Comparison of ENCODE assay signal across 23 cellular contexts in genomic region chr14:51305761-51306160, GRCh38.
A peak's percentile ranks its signal among the peaks of the same experiment; 100 is the strongest.
DNase-seq lines count a peak whose midpoint lies in the region; ATAC-seq, FAIRE-seq and TF ChIP-seq lines count a peak whose summit lies in the region.
"Had no signal": no experiment of that assay in that cellular context is flagged by ENCODE, and none has a peak within 500 bp of the region (broad histone marks: within the 10 kb centered on the region; RNA-seq: fewer than 3 reads in every experiment).

No MANE protein-coding gene starts in this region.

- H3K4me3 Mint-ChIP-seq in astrocyte (ENCODE audit: unreplicated experiment): no peak overlapping the region
- H3K4me3 Mint-ChIP-seq: CD4-positive, alpha-beta memory T cell; GM23338 had no signal

- no peak for TF ChIP-seq POLR2A in HepG2 (IDR thresholded peaks at IDR 0.05; ENCODE audit: insufficient read depth in 1 of 2, low read depth in 2 of 2, low read length in 2 of 2)

- peak overlapping the region; percentile 97 for H3K27ac Mint-ChIP-seq in astrocyte (ENCODE audit: unreplicated experiment)
- H3K27ac Mint-ChIP-seq: CD4-positive, alpha-beta memory T cell; GM23338 had no signal

- POLR2A ChIA-PET in HepG2 (lab: Yijun Ruan, JAX): no interaction called here

- H3K9me3 ChIP-seq in astrocyte (ENCODE audit: insufficient read depth, low read depth, low read length) (no peaks in the 10 kb centered on the region), mesodermal cell (ENCODE audit: control insufficient read depth, low read length) (no peaks in the 10 kb centered on the region), HepG2 (ENCODE audit: low read length) (no peaks in the 10 kb centered on the region)
- H3K9me3 ChIP-seq: BLaER1, SJSA1 had no signal

- no peak for TF ChIP-seq RAD21 in HepG2 (CRISPR knock-in tag; IDR thresholded peaks at IDR 0.05)

- no peaks in the 10 kb centered on the region for H3K79me2 ChIP-seq in astrocyte (ENCODE audit: insufficient read depth, low read length)
- H3K79me2 ChIP-seq in HepG2 (ENCODE audit: insufficient read depth, low read length): no peaks in the 10 kb centered on the region

- in situ Hi-C loops in HepG2 (cut with HindIII; ENCODE audit: extremely low pct_ligation_motif_present, low pct_unique_long_range_greater_than_20kb): no loop called here

- peaks cover 74% of the 10 kb centered on the region for H3K4me1 Mint-ChIP-seq in astrocyte (ENCODE audit: low read depth, unreplicated experiment)
- H3K4me1 Mint-ChIP-seq: CD4-positive, alpha-beta memory T cell had no signal

- H3K27ac ChIP-seq in astrocyte (ENCODE audit: low read depth, low read length): peak overlapping the region; percentile 92
- peak overlapping the region; percentile 63 for H3K27ac ChIP-seq in mesodermal cell (ENCODE audit: low read depth, low read length, severe bottlenecking)
- peak overlapping the region in 12 of 21 experiments; percentile 8 to 78 (median 57) for H3K27ac ChIP-seq in skin epidermis
- no peak overlapping the region for H3K27ac ChIP-seq in HepG2 (ENCODE audit: extremely low read length, insufficient read depth, low read length)
- H3K27ac ChIP-seq: BLaER1, PC-9 had no signal

- H3K9me3 Mint-ChIP-seq in astrocyte (ENCODE audit: unreplicated experiment): no peaks in the 10 kb centered on the region
- H3K9me3 Mint-ChIP-seq: GM23338 had no signal

- TF ChIP-seq CTCF in astrocyte (IDR thresholded peaks at IDR 0.05; ENCODE audit: insufficient read depth, low read depth, low read length): no peak
- TF ChIP-seq CTCF in HepG2 (CRISPR knock-in tag; IDR thresholded peaks at IDR 0.05): no peak

- H3K4me2 ChIP-seq in astrocyte (ENCODE audit: low read length) (no peak overlapping the region), HepG2 (ENCODE audit: low read depth, low read length) (no peak overlapping the region)
- H3K4me2 ChIP-seq: BLaER1, GM23338 had no signal

- H2AFZ ChIP-seq in astrocyte (ENCODE audit: low read depth, low read length) (no peak overlapping the region), HepG2 (ENCODE audit: low read length) (no peak overlapping the region)
- H2AFZ ChIP-seq: GM23338, PC-9 had no signal

- 83 to 100% methylated on average over 1 of the region's 1 CpG for WGBS in mesodermal cell (ENCODE audit: insufficient coverage in 2 of 2), 2 experiments
- WGBS in HepG2 (ENCODE audit: low lambda C conversion rate): 46% methylated on average over 1 of the region's 1 CpG

- FAIRE-seq in astrocyte (lab: Jason Lieb, UNC): peak; percentile 23
- no peak for FAIRE-seq in HepG2 (lab: Jason Lieb, UNC)
- FAIRE-seq: A204.1, GM12892, GM18507, K562 had no signal

- CTCF ChIA-PET in HepG2 (lab: Yijun Ruan, JAX; ENCODE audit: low intra/inter-chr PET ratio, low total read pairs): no interaction called here

- no TSS peak for BruUV-seq in HepG2 (replicated peaks; lab: Mats Ljungman, UMichigan)

- H3K9ac ChIP-seq in astrocyte (ENCODE audit: low read length) (no peak overlapping the region), HepG2 (ENCODE audit: insufficient read depth, low read depth, low read length) (no peak overlapping the region)
- H3K9ac ChIP-seq: BLaER1 had no signal

- peaks cover 4% of the 10 kb centered on the region for H3K36me3 Mint-ChIP-seq in astrocyte (ENCODE audit: low read depth, unreplicated experiment)
- H3K36me3 Mint-ChIP-seq: CD4-positive, alpha-beta memory T cell had no signal

- intact Hi-C loops in HepG2 (cut with micrococcal nuclease; ENCODE audit: unreplicated experiment): no loop called here

- H4K20me1 ChIP-seq in astrocyte (ENCODE audit: insufficient read depth, low read length) (no peaks in the 10 kb centered on the region), HepG2 (ENCODE audit: insufficient read depth, low read length) (no peaks in the 10 kb centered on the region)
- H4K20me1 ChIP-seq: BLaER1 had no signal

- H3K27me3 Mint-ChIP-seq in astrocyte (ENCODE audit: low read depth, unreplicated experiment): no peaks in the 10 kb centered on the region
- H3K27me3 Mint-ChIP-seq: CD4-positive, alpha-beta memory T cell had no signal

- peaks cover 28% of the 10 kb centered on the region for H3K4me1 ChIP-seq in astrocyte (ENCODE audit: insufficient read depth, low read length)
- H3K4me1 ChIP-seq in mesodermal cell (ENCODE audit: control insufficient read depth, insufficient read depth, low read length, poor library complexity, severe bottlenecking): peaks cover 13% of the 10 kb centered on the region
- H3K4me1 ChIP-seq in HepG2 (ENCODE audit: insufficient read depth, low read length): no peaks in the 10 kb centered on the region
- H3K4me1 ChIP-seq: BLaER1 had no signal

- TF ChIP-seq EP300 in HepG2 (IDR thresholded peaks at IDR 0.05; ENCODE audit: low read depth in 2 of 2, low read length in 2 of 2): no peak
- TF ChIP-seq EP300 in HepG2 (CRISPR knock-in tag; IDR thresholded peaks at IDR 0.05; ENCODE audit: borderline replicate concordance): no peak

- DNase-seq in EH (ENCODE audit: low read depth): peak; percentile 63
- peak; percentile 29 for DNase-seq in astrocyte (ENCODE audit: low read depth)
- DNase-seq in HepG2 (ENCODE audit: low spot score): no peak
- no peak for DNase-seq in dedifferentiated amniotic fluid mesenchymal stem cell (ENCODE audit: extremely low spot score)
- no peak for DNase-seq in NCI-H748 treated with DMSO at 0.1 percent for 48 hours (lab: John Stamatoyannopoulos, UW)
- DNase-seq: CD4-positive, alpha-beta memory T cell; DMS153; EL; HCEC 1CT; NCI-H1105 treated with DMSO at 0.1 percent for 48 hours; NCI-H187 treated with DMSO at 0.1 percent for 48 hours; NCI-H2227 treated with DMSO at 0.1 percent for 48 hours; NCI-H510A treated with DMSO at 0.1 percent for 48 hours; PC-9 had no signal

- H3K4me3 ChIP-seq in astrocyte (ENCODE audit: insufficient read depth, low read depth, low read length) (no peak overlapping the region), mesodermal cell (ENCODE audit: extremely low read depth, insufficient read depth, low read length, poor library complexity, severe bottlenecking) (no peak overlapping the region), skin epidermis (no peak overlapping the region), HepG2 (replicated peaks in 1 of 3; ENCODE audit: insufficient read depth in 1 of 3, low read depth in 2 of 3, low read length in 3 of 3) (no peak overlapping the region)
- H3K4me3 ChIP-seq: BLaER1, GM23338, K562, PC-9, SJSA1 had no signal

- ATAC-seq in HepG2: no peak
- ATAC-seq: GM23338, K562 had no signal

- H3K27me3 ChIP-seq in astrocyte (ENCODE audit: insufficient read depth, low read length) (no peaks in the 10 kb centered on the region), HepG2 (ENCODE audit: control insufficient read depth in 1 of 2, insufficient read depth in 2 of 2, low read length in 2 of 2) (no peaks in the 10 kb centered on the region)
- H3K27me3 ChIP-seq: BLaER1, SJSA1 had no signal

- H3K36me3 ChIP-seq in astrocyte (ENCODE audit: insufficient read depth, low read length) (no peaks in the 10 kb centered on the region), mesodermal cell (ENCODE audit: control insufficient read depth, insufficient read depth, low read length) (no peaks in the 10 kb centered on the region), HepG2 (replicated peaks in 1 of 2; ENCODE audit: control insufficient read depth in 1 of 2, insufficient read depth in 2 of 2, low read length in 2 of 2) (no peaks in the 10 kb centered on the region)
- H3K36me3 ChIP-seq: BLaER1, SJSA1 had no signal

TF ChIP-seq in HepG2, 621 proteins besides CTCF, POLR2A, EP300 and RAD21 (continues in another document):
- no peak for TF ChIP-seq SKIL (CRISPR knock-in tag; IDR thresholded peaks at IDR 0.05; ENCODE audit: borderline replicate concordance)
- no peak for TF ChIP-seq KDM5A (IDR thresholded peaks at IDR 0.05; ENCODE audit: borderline replicate concordance, low read length)
- TF ChIP-seq ZSCAN30 (CRISPR knock-in tag; IDR thresholded peaks at IDR 0.05): no peak
- TF ChIP-seq ZFP36L2 (CRISPR knock-in tag; IDR thresholded peaks at IDR 0.05): no peak
- TF ChIP-seq SETDB1 (CRISPR knock-in tag; IDR thresholded peaks at IDR 0.05; ENCODE audit: borderline replicate concordance): no peak
- no peak for TF ChIP-seq ZSCAN25 (CRISPR knock-in tag; IDR thresholded peaks at IDR 0.05)
- TF ChIP-seq FOXC1 (CRISPR knock-in tag; IDR thresholded peaks at IDR 0.05; ENCODE audit: borderline replicate concordance): no peak
- no peak for TF ChIP-seq POLR2AphosphoS5 (IDR thresholded peaks at IDR 0.05; ENCODE audit: low read depth, low read length)
- TF ChIP-seq TCF7L2 (IDR thresholded peaks at IDR 0.05; ENCODE audit: low read depth, low read length): no peak
- TF ChIP-seq CHD4 (IDR thresholded peaks at IDR 0.05; ENCODE audit: borderline replicate concordance, low read length): no peak
- no peak for TF ChIP-seq ZNF234 (CRISPR knock-in tag; conservative IDR thresholded peaks at IDR 0.05)
- TF ChIP-seq RNF219 (CRISPR knock-in tag; IDR thresholded peaks at IDR 0.05): no peak

Comparison
In these comparisons a context has a peak if more than half of its experiments do, and no peak if none do; other contexts are left out.
1. DNase-seq: peak in EH (single experiment) and astrocyte (single experiment); none in HepG2 (single experiment), dedifferentiated amniotic fluid mesenchymal stem cell (single experiment) and NCI-H748 treated with DMSO at 0.1 percent for 48 hours (single experiment).